In genomic region chr12:24991209-24992049, GRCh38 we compare ENCODE assay signal across 8 cellular contexts. TPM values are rescaled to one million over a fixed set of nuclear protein-coding genes. Genes with fewer than 3 reads are reported as not detected.
DNase-seq lines count a peak whose midpoint lies in the region; ATAC-seq and TF ChIP-seq lines count a peak whose summit lies in the region.

No MANE protein-coding gene starts in this region.

- H3K4me3 Mint-ChIP-seq in activated B cell treated with CpG ODN at 0.5 μM for 24 hours = no peak overlapping the region
- H3K4me3 Mint-ChIP-seq in activated T-helper 2 cell treated with anti-CD3 and anti-CD28 coated beads, Interferon-gamma antibody, Interleukin-2, Interleukin-4, amounts not matched to agents 10 μg/mL and 5 μg/mL and 100 μg/mL, durations not matched to agents 14 hours and 24 hours and 36 hours (ENCODE audit: low read depth) = no peak overlapping the region

- no peaks in the 10 kb centered on the region for H3K9me3 Mint-ChIP-seq in activated B cell treated with CpG ODN at 0.5 μM for 24 hours
- H3K9me3 Mint-ChIP-seq in activated T-helper 2 cell treated with anti-CD3 and anti-CD28 coated beads, Interferon-gamma antibody, Interleukin-2, Interleukin-4, amounts not matched to agents 10 μg/mL and 5 μg/mL and 100 μg/mL, durations not matched to agents 14 hours and 24 hours and 36 hours = no peaks in the 10 kb centered on the region

- peak; percentile 19 for DNase-seq in stimulated activated CD4-positive, alpha-beta T cell treated with anti-CD3 and anti-CD28 coated beads, Interleukin-4, amount 100 ng/mL, for 24 hours
- DNase-seq in stimulated activated CD4-positive, alpha-beta T cell treated with anti-CD3 and anti-CD28 coated beads, Interleukin-2, amount 100 ng/mL, for 24 hours = no peak
- DNase-seq in NCI-H2171 treated with DMSO at 0.1 percent for 48 hours (lab: John Stamatoyannopoulos, UW) (peak; percentile 77), activated B cell treated with CpG ODN at 0.5 μM for 24 hours (no peak), Right ventricle myocardium superior (no peak), pulmonary artery endothelial cell (ENCODE audit: low read depth, low spot score) (peak; percentile 26)
- no peak for DNase-seq in activated T-helper 2 cell treated with anti-CD3 and anti-CD28 coated beads, Interferon-gamma antibody, Interleukin-2, Interleukin-4, amounts not matched to agents 10 μg/mL and 5 μg/mL and 100 μg/mL, durations not matched to agents 14 hours and 24 hours and 36 hours (ENCODE audit: low spot score)

- no peaks in the 10 kb centered on the region for H3K36me3 Mint-ChIP-seq in activated B cell treated with CpG ODN at 0.5 μM for 24 hours (ENCODE audit: low read depth)
- H3K36me3 Mint-ChIP-seq in activated T-helper 2 cell treated with anti-CD3 and anti-CD28 coated beads, Interferon-gamma antibody, Interleukin-2, Interleukin-4, amounts not matched to agents 10 μg/mL and 5 μg/mL and 100 μg/mL, durations not matched to agents 14 hours and 24 hours and 36 hours (ENCODE audit: low read depth) = no peaks in the 10 kb centered on the region

- no peak overlapping the region for H3K27ac Mint-ChIP-seq in activated B cell treated with CpG ODN at 0.5 μM for 24 hours
- no peak overlapping the region for H3K27ac Mint-ChIP-seq in activated T-helper 2 cell treated with anti-CD3 and anti-CD28 coated beads, Interferon-gamma antibody, Interleukin-2, Interleukin-4, amounts not matched to agents 10 μg/mL and 5 μg/mL and 100 μg/mL, durations not matched to agents 14 hours and 24 hours and 36 hours

- ATAC-seq in HG02973 (IDR thresholded peaks at IDR 0.05; ENCODE audit: unreplicated experiment) (peak; percentile 51), activated B cell treated with CpG ODN at 0.5 μM for 24 hours (ENCODE audit: low read depth) (peak; percentile 65), Right ventricle myocardium superior (ENCODE audit: poor library complexity) (peak; percentile 87)

- no peaks in the 10 kb centered on the region for H3K27me3 Mint-ChIP-seq in activated B cell treated with CpG ODN at 0.5 μM for 24 hours
- H3K27me3 Mint-ChIP-seq in activated T-helper 2 cell treated with anti-CD3 and anti-CD28 coated beads, Interferon-gamma antibody, Interleukin-2, Interleukin-4, amounts not matched to agents 10 μg/mL and 5 μg/mL and 100 μg/mL, durations not matched to agents 14 hours and 24 hours and 36 hours (ENCODE audit: low read depth) = peaks cover 19% of the 10 kb centered on the region

- POLR2A ChIA-PET in activated B cell treated with CpG ODN at 0.5 μM for 24 hours (lab: Charles Lee) = interaction anchor here (0.6 to 10.5 kb wide), 7 partner anchors 10 to 195 kb away, joined by 3 to 486 read pairs (median 6); a partner anchor contains a TSS

- CTCF ChIA-PET in activated B cell treated with CpG ODN at 0.5 μM for 24 hours (lab: Charles Lee) = interaction anchor here (0.6 to 6.3 kb wide), 28 partner anchors 9 to 444 kb away, joined by 3 to 117 read pairs (median 4); a partner anchor contains a TSS

- intact Hi-C loops in activated B cell treated with CpG ODN at 0.5 μM for 24 hours (cut with micrococcal nuclease) = loop anchor here (1.0 to 2.0 kb wide), 5 partner anchors 31 to 396 kb away; no protein-coding TSS in a partner anchor
- intact Hi-C loops in Right ventricle myocardium superior (cut with DNase I) = loop anchor here (5.0 kb wide), 1 partner anchor 136 kb away; no protein-coding TSS in a partner anchor
- intact Hi-C loops in activated T-helper 2 cell treated with anti-CD3 and anti-CD28 coated beads, Interferon-gamma antibody, Interleukin-2, Interleukin-4, amounts not matched to agents 10 μg/mL and 5 μg/mL and 100 μg/mL, durations not matched to agents 14 hours and 24 hours and 36 hours (cut with micrococcal nuclease) = loop anchor here (1.0 to 2.0 kb wide), 4 partner anchors 61 to 397 kb away; a partner anchor contains a TSS

- peaks cover 46% of the 10 kb centered on the region for H3K4me1 Mint-ChIP-seq in activated B cell treated with CpG ODN at 0.5 μM for 24 hours
- H3K4me1 Mint-ChIP-seq in activated T-helper 2 cell treated with anti-CD3 and anti-CD28 coated beads, Interferon-gamma antibody, Interleukin-2, Interleukin-4, amounts not matched to agents 10 μg/mL and 5 μg/mL and 100 μg/mL, durations not matched to agents 14 hours and 24 hours and 36 hours (ENCODE audit: low read depth) = no peaks in the 10 kb centered on the region

- TF ChIP-seq CTCF in activated B cell treated with CpG ODN at 0.5 μM for 24 hours (IDR thresholded peaks at IDR 0.05) = no peak

RNA-seq across cellular contexts. Expression of gene BCAT1, which starts 42.5 kb away (rescaled TPM):
- total RNA-seq in activated B cell treated with CpG ODN at 0.5 μM for 24 hours = 69.6 and 69.8 TPM in 2 replicates
- total RNA-seq in Right ventricle myocardium superior = 5.1 TPM
- total RNA-seq in pulmonary artery endothelial cell = 185 and 241 TPM in 2 replicates
- 12.7 and 12.9 TPM in 2 replicates for total RNA-seq in activated T-helper 2 cell treated with anti-CD3 and anti-CD28 coated beads, Interferon-gamma antibody, Interleukin-2, Interleukin-4, amounts not matched to agents 10 μg/mL and 5 μg/mL and 100 μg/mL, durations not matched to agents 14 hours and 24 hours and 36 hours

Comparison
In these comparisons a context has a peak if more than half of its experiments do, and no peak if none do; other contexts are left out.
1. DNase-seq: peak in stimulated activated CD4-positive, alpha-beta T cell treated with anti-CD3 and anti-CD28 coated beads, Interleukin-4, amount 100 ng/mL, for 24 hours (single experiment), NCI-H2171 treated with DMSO at 0.1 percent for 48 hours (single experiment) and pulmonary artery endothelial cell (single experiment); none in stimulated activated CD4-positive, alpha-beta T cell treated with anti-CD3 and anti-CD28 coated beads, Interleukin-2, amount 100 ng/mL, for 24 hours (0 of 2), activated B cell treated with CpG ODN at 0.5 μM for 24 hours (single experiment), Right ventricle myocardium superior (single experiment) and activated T-helper 2 cell treated with anti-CD3 and anti-CD28 coated beads, Interferon-gamma antibody, Interleukin-2, Interleukin-4, amounts not matched to agents 10 μg/mL and 5 μg/mL and 100 μg/mL, durations not matched to agents 14 hours and 24 hours and 36 hours (single experiment).
2. Peak in every context shown above with its lines, with median percentiles within 50 percentile points of each other: ATAC-seq.